Comparison of ENCODE assay signal across 8 cellular contexts in the genomic region with DNA sequence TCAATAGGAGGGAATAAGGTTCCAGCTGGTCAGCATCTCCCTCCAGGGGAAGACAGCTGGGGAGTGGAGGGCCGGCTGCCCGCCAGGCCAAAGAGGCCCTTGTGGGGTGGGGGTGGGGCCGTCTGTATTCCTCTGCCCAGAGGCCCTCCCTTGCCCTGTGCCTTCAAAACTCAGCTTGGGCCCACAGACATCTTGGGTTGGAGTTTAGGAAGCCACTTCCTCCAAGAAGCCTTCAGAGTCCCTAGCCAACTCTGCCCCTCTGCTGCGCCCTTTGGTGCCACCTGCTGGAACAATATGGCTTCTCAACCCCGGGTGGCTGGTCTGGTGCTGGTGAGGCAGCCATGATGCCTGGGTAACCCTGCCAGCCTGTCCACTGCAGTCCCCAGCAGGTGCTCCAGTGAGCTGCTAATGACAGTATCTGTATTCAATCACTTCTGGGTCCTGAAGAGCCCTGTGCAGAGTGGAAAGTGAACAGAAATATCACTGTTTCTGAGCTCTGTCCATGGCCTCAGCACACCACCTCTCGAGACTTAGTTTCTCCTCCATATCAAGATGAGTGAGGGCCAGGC. TPM values are rescaled to one million over a fixed set of nuclear protein-coding genes. Genes with fewer than 3 reads are reported as not detected.
A peak's percentile ranks its signal among the peaks of the same experiment; 100 is the strongest.
DNase-seq lines count a peak whose midpoint lies in the region; ATAC-seq, FAIRE-seq and TF ChIP-seq lines count a peak whose summit lies in the region.

No MANE protein-coding gene starts in this region.

- peak; percentile 9 for FAIRE-seq in HTR-8/SVneo (lab: Jason Lieb, UNC)

- intact Hi-C loops in Caco-2 (cut with micrococcal nuclease; ENCODE audit: unreplicated experiment): loop anchor here (1.0 to 5.0 kb wide), 4 partner anchors 19 to 187 kb away; a partner anchor contains a TSS

- no peak for TF ChIP-seq POLR2A in tibial nerve (IDR thresholded peaks at IDR 0.05)

- H3K27me3 Mint-ChIP-seq in Caco-2 (ENCODE audit: insufficient read depth, unreplicated experiment): no peaks in the 10 kb centered on the region
- no peaks in the 10 kb centered on the region for H3K27me3 Mint-ChIP-seq in central memory CD8-positive, alpha-beta T cell
- no peaks in the 10 kb centered on the region for H3K27me3 Mint-ChIP-seq in naive B cell

- peak; percentile 60 for ATAC-seq in central memory CD8-positive, alpha-beta T cell (replicated peaks; ENCODE audit: extremely low read depth, poor library complexity, severe bottlenecking)
- ATAC-seq in naive B cell (ENCODE audit: low read depth in 2 of 2): peak; percentile 55 to 71
- no peak for ATAC-seq in left lobe of liver

- DNase-seq in Caco-2 (peak; percentile 70 to 74), HTR-8/SVneo (ENCODE audit: insufficient read length, low spot score) (peak; percentile 48), WERI-Rb-1 (peak; percentile 71), naive B cell (peak; percentile 30), tibial nerve (ENCODE audit: low spot score in 2 of 2) (no peak), left lobe of liver (ENCODE audit: low spot score) (no peak), NCI-H526 treated with DMSO at 0.1 percent for 48 hours (lab: John Stamatoyannopoulos, UW) (no peak)
- peak; percentile 43 to 46 for DNase-seq in central memory CD8-positive, alpha-beta T cell (ENCODE audit: low spot score in 2 of 2)

- peak; percentile 64 to 69 for TF ChIP-seq CTCF in Caco-2 (IDR thresholded peaks at IDR 0.05; ENCODE audit: insufficient read depth in 1 of 2, low read depth in 1 of 2, low read length in 1 of 2, severe bottlenecking in 1 of 2, unreplicated experiment in 1 of 2)
- TF ChIP-seq CTCF in WERI-Rb-1 (IDR thresholded peaks at IDR 0.05; ENCODE audit: low read depth, low read length): peak; percentile 79
- peak in 3 of 5 experiments; percentile 15 to 32 (median 27) for TF ChIP-seq CTCF in tibial nerve (IDR thresholded peaks at IDR 0.05)

- H3K9me3 ChIP-seq in Caco-2 (no peaks in the 10 kb centered on the region), WERI-Rb-1 (ENCODE audit: severe bottlenecking) (no peaks in the 10 kb centered on the region), tibial nerve (no peaks in the 10 kb centered on the region)

- H3K27ac Mint-ChIP-seq in Caco-2 (ENCODE audit: unreplicated experiment) (no peak overlapping the region), naive B cell (peak overlapping the region in 3 of 6 donors; percentile 47 to 78 (median 67))
- H3K27ac Mint-ChIP-seq in central memory CD8-positive, alpha-beta T cell (ENCODE audit: low read depth): no peak overlapping the region

- CTCF ChIA-PET in Caco-2 (lab: Charles Lee): interaction anchor here (0.7 to 2.3 kb wide), 6 partner anchors 9 to 201 kb away, joined by 4 to 11 read pairs (median 6); no protein-coding TSS in a partner anchor

- H3K4me1 Mint-ChIP-seq in Caco-2 (ENCODE audit: low read depth, unreplicated experiment): no peaks in the 10 kb centered on the region
- peaks cover 34% of the 10 kb centered on the region for H3K4me1 Mint-ChIP-seq in central memory CD8-positive, alpha-beta T cell
- H3K4me1 Mint-ChIP-seq in naive B cell: peaks cover 21 to 39% (median 33%) of the 10 kb centered on the region in 3 donors

- WGBS in tibial nerve, 2 donors: 38 to 53% methylated on average over 6 of the region's 6 CpGs

- no peak overlapping the region for H3K4me3 ChIP-seq in Caco-2 (ENCODE audit: low read depth, low read length)
- H3K4me3 ChIP-seq in WERI-Rb-1 (ENCODE audit: low read depth, low read length): no peak overlapping the region
- H3K4me3 ChIP-seq in tibial nerve: no peak overlapping the region

- TF ChIP-seq EP300 in tibial nerve (IDR thresholded peaks at IDR 0.05): no peak

- POLR2A ChIA-PET in Caco-2 (lab: Charles Lee): interaction anchor here (0.5 kb wide), 1 partner anchor 181 kb away, joined by 3 read pairs; no protein-coding TSS in a partner anchor

- H3K27ac ChIP-seq in WERI-Rb-1 (peak overlapping the region; percentile 43), tibial nerve (peak overlapping the region in 1 of 4 donors; percentile 42)

- H3K9me3 Mint-ChIP-seq in Caco-2 (ENCODE audit: unreplicated experiment) (no peaks in the 10 kb centered on the region), naive B cell (peaks cover 0 to 2% (median 0%) of the 10 kb centered on the region in 7 donors)
- H3K9me3 Mint-ChIP-seq in central memory CD8-positive, alpha-beta T cell: no peaks in the 10 kb centered on the region

- H3K4me1 ChIP-seq in Caco-2 (no peaks in the 10 kb centered on the region), tibial nerve (peaks cover 0 to 88% (median 51%) of the 10 kb centered on the region in 4 donors)

- no TSS peak for BruUV-seq in Caco-2 (replicated peaks; lab: Mats Ljungman, UMichigan)

- H3K27me3 ChIP-seq in Caco-2 (replicated peaks; ENCODE audit: control insufficient read depth, insufficient read depth, low read length): no peaks in the 10 kb centered on the region
- no peaks in the 10 kb centered on the region for H3K27me3 ChIP-seq in WERI-Rb-1 (ENCODE audit: insufficient read depth, low read depth, severe bottlenecking)
- no peaks in the 10 kb centered on the region for H3K27me3 ChIP-seq in tibial nerve

- H3K36me3 Mint-ChIP-seq in Caco-2 (ENCODE audit: insufficient read depth, unreplicated experiment): peaks cover 6% of the 10 kb centered on the region
- peaks cover 12% of the 10 kb centered on the region for H3K36me3 Mint-ChIP-seq in central memory CD8-positive, alpha-beta T cell (ENCODE audit: insufficient read depth)
- H3K36me3 Mint-ChIP-seq in naive B cell: peaks cover 4 to 40% of the 10 kb centered on the region in 2 donors

- H3K36me3 ChIP-seq in Caco-2 (ENCODE audit: control insufficient read depth, insufficient read depth, low read length): peaks cover 2% of the 10 kb centered on the region
- H3K36me3 ChIP-seq in WERI-Rb-1: peaks cover 40% of the 10 kb centered on the region
- H3K36me3 ChIP-seq in tibial nerve: peaks cover 0 to 43% (median 2%) of the 10 kb centered on the region in 3 donors

- H3K4me3 Mint-ChIP-seq in Caco-2 (ENCODE audit: unreplicated experiment): no peak overlapping the region
- no peak overlapping the region for H3K4me3 Mint-ChIP-seq in central memory CD8-positive, alpha-beta T cell
- H3K4me3 Mint-ChIP-seq in naive B cell: no peak overlapping the region

RNA-seq across cellular contexts. Expression of a gene that starts 16.7 kb away (rescaled TPM):
- total RNA-seq in Caco-2 (2022) (11.3 and 12.3 TPM in 2 replicates), tibial nerve (1 to 10 TPM in 1 of 4 donors, under 1 TPM in 2, not detected in 1; 0.20 to 2.9 (median 0.60) TPM), left lobe of liver (3.1 TPM)
- not detected for polyA plus RNA-seq in naive B cell (ENCODE audit: low read depth in 6 of 6)

RNA-seq across cellular contexts. Expression of a gene that starts 31.3 kb away (rescaled TPM):
- total RNA-seq in Caco-2 (2022) (1.0 and 1.3 TPM in 2 replicates), tibial nerve (10 to 100 TPM; 24.3 to 46.2 (median 32.8) TPM), left lobe of liver (1.6 TPM)
- under 1 TPM in 3 of 6 donors, not detected in 3; 0.17 to 0.23 (median 0.21) TPM for polyA plus RNA-seq in naive B cell (ENCODE audit: low read depth in 6 of 6)

RNA-seq across cellular contexts. Expression of a gene that starts 33.4 kb away (rescaled TPM):
- total RNA-seq in Caco-2 (2022) (107 and 110 TPM in 2 replicates), tibial nerve (100 to 1,000 TPM in 1 of 4 donors, 10 to 100 TPM in 3; 55.1 to 113 (median 73.7) TPM), left lobe of liver (48.2 TPM)
- 100 to 1,000 TPM; 136 to 255 (median 157) TPM for polyA plus RNA-seq in naive B cell (ENCODE audit: low read depth in 6 of 6)

RNA-seq across cellular contexts. Expression of a gene that starts 35.8 kb away (rescaled TPM):
- total RNA-seq in Caco-2 (2022) (not detected in 2 replicates), tibial nerve (not detected), left lobe of liver (not detected)
- polyA plus RNA-seq in naive B cell (ENCODE audit: low read depth in 6 of 6): not detected

RNA-seq across cellular contexts. Expression of a gene that starts 54.3 kb away (rescaled TPM):
- 0.39 and 0.56 TPM in 2 replicates for total RNA-seq in Caco-2 (2022)
- not detected for polyA plus RNA-seq in naive B cell (ENCODE audit: low read depth in 6 of 6)
- 10 to 100 TPM in 2 of 4 donors, 1 to 10 TPM in 2; 5.7 to 13.6 (median 9.9) TPM for total RNA-seq in tibial nerve
- total RNA-seq in left lobe of liver: 0.40 TPM

Comparison
In these comparisons a context has a peak if more than half of its experiments do, and no peak if none do; other contexts are left out.
1. DNase-seq: peak in Caco-2 (2 of 2), HTR-8/SVneo (single experiment), WERI-Rb-1 (single experiment), central memory CD8-positive, alpha-beta T cell (2 of 2) and naive B cell (single experiment); none in tibial nerve (0 of 2), left lobe of liver (single experiment) and NCI-H526 treated with DMSO at 0.1 percent for 48 hours (single experiment).
2. CTCF ChIP-seq: peak in every context shown above with its lines; median percentile 79 in WERI-Rb-1; 66 in Caco-2; 27 in tibial nerve.